In genomic region chr2:37201766-37202165, GRCh38 we compare ENCODE assay signal across 16 cellular contexts. TPM values are rescaled to one million over a fixed set of nuclear protein-coding genes. Genes with fewer than 3 reads are reported as not detected.
DNase-seq lines count a peak whose midpoint lies in the region; ATAC-seq and TF ChIP-seq lines count a peak whose summit lies in the region.
"Had no signal": no experiment of that assay in that cellular context is flagged by ENCODE, and none has a peak within 500 bp of the region (broad histone marks: within the 10 kb centered on the region; RNA-seq: fewer than 3 reads in every experiment).

No MANE protein-coding gene starts in this region.

- H3K9me3 Mint-ChIP-seq in CD8-positive, alpha-beta memory T cell, result peaks cover 2 to 14% (median 4%) of the 10 kb centered on the region in 5 donors
- H3K9me3 Mint-ChIP-seq in memory B cell, result peaks cover 3% of the 10 kb centered on the region

- no peak overlapping the region for H3K4me3 ChIP-seq in CD8-positive, alpha-beta memory T cell (ENCODE audit: low read length)
- H3K4me3 ChIP-seq in KMS-11 (IDR thresholded peaks at IDR 0.05; ENCODE audit: insufficient read depth, low read depth, low read length) (no peak overlapping the region), dorsolateral prefrontal cortex (no peak overlapping the region), foreskin fibroblast (ENCODE audit: low read depth in 1 of 2, low read length in 2 of 2) (no peak overlapping the region)
- H3K4me3 ChIP-seq: skin epidermis had no signal

- no peak overlapping the region for H3K9ac ChIP-seq in KMS-11

- no peak overlapping the region for H3K4me2 ChIP-seq in KMS-11

- peaks cover 48 to 63% (median 49%) of the 10 kb centered on the region in 3 donors for H3K4me1 Mint-ChIP-seq in CD8-positive, alpha-beta memory T cell
- H3K4me1 Mint-ChIP-seq in memory B cell, result peaks cover 11% of the 10 kb centered on the region
- H3K4me1 Mint-ChIP-seq: mesothelial cell of epicardium had no signal

- H3K4me1 ChIP-seq in CD8-positive, alpha-beta memory T cell (ENCODE audit: insufficient read depth, low read length), result peaks cover 29% of the 10 kb centered on the region
- H3K4me1 ChIP-seq in KMS-11 (ENCODE audit: low read depth, poor library complexity, severe bottlenecking), result peaks cover 13% of the 10 kb centered on the region

- CTCF ChIA-PET in CD8-positive, alpha-beta memory T cell (lab: Charles Lee), result interaction anchor here (1.4 kb wide), 1 partner anchor 53 kb away, joined by 3 read pairs; no protein-coding TSS in a partner anchor

- peak overlapping the region in 3 of 7 donors; percentile 5 to 41 (median 31) for H3K4me3 Mint-ChIP-seq in CD8-positive, alpha-beta memory T cell
- H3K4me3 Mint-ChIP-seq in memory B cell, result no peak overlapping the region
- H3K4me3 Mint-ChIP-seq: mesothelial cell of epicardium had no signal

- H3K27me3 ChIP-seq in CD8-positive, alpha-beta memory T cell (ENCODE audit: insufficient read depth, low read length, poor library complexity, severe bottlenecking), result no peaks in the 10 kb centered on the region
- no peaks in the 10 kb centered on the region for H3K27me3 ChIP-seq in KMS-11 (ENCODE audit: insufficient read depth, low read depth)
- no peaks in the 10 kb centered on the region for H3K27me3 ChIP-seq in dorsolateral prefrontal cortex

- peaks cover 20% of the 10 kb centered on the region for H3K36me3 ChIP-seq in CD8-positive, alpha-beta memory T cell (ENCODE audit: insufficient read depth, low read length)
- H3K36me3 ChIP-seq in KMS-11 (ENCODE audit: insufficient read depth), result peaks cover 17% of the 10 kb centered on the region; the same call in 1 of the 2 replicates

- POLR2A ChIA-PET in CD8-positive, alpha-beta memory T cell (lab: Charles Lee), result interaction anchor here (0.8 kb wide), 1 partner anchor 82 kb away, joined by 3 read pairs; no protein-coding TSS in a partner anchor

- no peaks in the 10 kb centered on the region for H3K9me3 ChIP-seq in CD8-positive, alpha-beta memory T cell (ENCODE audit: low read length)

- intact Hi-C loops in dorsolateral prefrontal cortex (cut with DNase I), result no loop called here

- no peaks in the 10 kb centered on the region for H3K27me3 Mint-ChIP-seq in CD8-positive, alpha-beta memory T cell
- no peaks in the 10 kb centered on the region for H3K27me3 Mint-ChIP-seq in memory B cell

- no peak overlapping the region for H3K27ac ChIP-seq in CD8-positive, alpha-beta memory T cell (ENCODE audit: low read depth, low read length)
- 0 out of 2 replicates have a peak overlapping the region, but pooled peaks have one; percentile 8 for H3K27ac ChIP-seq in KMS-11
- H3K27ac ChIP-seq in dorsolateral prefrontal cortex, result no peak overlapping the region
- H3K27ac ChIP-seq: skin epidermis had no signal

- H4K20me1 ChIP-seq in KMS-11 (ENCODE audit: insufficient read depth), result no peaks in the 10 kb centered on the region

- DNase-seq in CD8-positive, alpha-beta memory T cell, result peak in 3 of 5 donors; percentile 6 to 71 (median 12)
- DNase-seq in activated CD8-positive, alpha-beta memory T cell treated with anti-CD3 and anti-CD28 coated beads, Interleukin-2, amount 50 U/mL, for 4 hours, result peak; percentile 58
- DNase-seq in memory B cell (ENCODE audit: low spot score in 2 of 2), result no peak
- DNase-seq in dorsolateral prefrontal cortex, result no peak
- DNase-seq in effector CD4-positive, alpha-beta T cell, result no peak
- no peak for DNase-seq in GM19238 (ENCODE audit: insufficient read length, low spot score)
- no peak for DNase-seq in foreskin fibroblast
- DNase-seq: DMS 273 treated with DMSO at 0.1 percent for 48 hours, head of caudate nucleus, NCI-H226, T1000 had no signal

- peaks cover 34% of the 10 kb centered on the region for H3K79me2 ChIP-seq in KMS-11 (ENCODE audit: insufficient read depth, low read depth)

- TF ChIP-seq CTCF in KMS-11 (conservative IDR thresholded peaks at IDR 0.05; ENCODE audit: low read depth, low read length) (no peak), dorsolateral prefrontal cortex (IDR thresholded peaks at IDR 0.05 in 54 of 56, conservative IDR thresholded peaks at IDR 0.05 in 2 of 56; ENCODE audit: low read depth in 1 of 56, partially characterized antibody in 56 of 56) (no peak), foreskin fibroblast (IDR thresholded peaks at IDR 0.05; ENCODE audit: low read depth, low read length) (no peak)

- H3K36me3 Mint-ChIP-seq in CD8-positive, alpha-beta memory T cell, result peaks cover 24 to 69% (median 41%) of the 10 kb centered on the region in 3 donors
- H3K36me3 Mint-ChIP-seq in memory B cell, result peaks cover 32% of the 10 kb centered on the region

- ATAC-seq in memory B cell (ENCODE audit: low read depth), result no peak

- H2AFZ ChIP-seq in KMS-11 (ENCODE audit: low read depth), result no peak overlapping the region

- H3K27ac Mint-ChIP-seq in CD8-positive, alpha-beta memory T cell, result peak overlapping the region; percentile 8 to 78 (median 40)
- peak overlapping the region; percentile 70 for H3K27ac Mint-ChIP-seq in memory B cell
- H3K27ac Mint-ChIP-seq: mesothelial cell of epicardium had no signal

RNA-seq across cellular contexts. Expression of gene CEBPZOS, which starts 5.5 kb away (rescaled TPM):
- total RNA-seq in CD8-positive, alpha-beta memory T cell, result 10 to 100 TPM; 33.7 to 35.0 TPM
- 43.6 TPM for polyA plus RNA-seq in CD8-positive, alpha-beta memory T cell
- total RNA-seq in dorsolateral prefrontal cortex, result 10 to 100 TPM; 31.6 to 64.9 (median 49.0) TPM
- total RNA-seq: chondrocyte, mesothelial cell of epicardium had no signal

RNA-seq across cellular contexts. Expression of gene SULT6B1, which starts 13.3 kb away (rescaled TPM):
- not detected for total RNA-seq in CD8-positive, alpha-beta memory T cell
- polyA plus RNA-seq in CD8-positive, alpha-beta memory T cell, result not detected
- not detected for total RNA-seq in dorsolateral prefrontal cortex
- total RNA-seq: chondrocyte, mesothelial cell of epicardium, urinary bladder had no signal
- polyA plus RNA-seq: urinary bladder had no signal

RNA-seq across cellular contexts. Expression of gene CEBPZ, which starts 29.6 kb away (rescaled TPM):
- 100 to 1,000 TPM; 100 to 104 TPM for total RNA-seq in CD8-positive, alpha-beta memory T cell
- 31.1 TPM for polyA plus RNA-seq in CD8-positive, alpha-beta memory T cell
- total RNA-seq in dorsolateral prefrontal cortex, result 10 to 100 TPM; 18.0 to 44.8 (median 29.7) TPM

RNA-seq across cellular contexts. Expression of gene NDUFAF7, which starts 29.7 kb away (rescaled TPM):
- 10 to 100 TPM; 20.3 to 20.4 TPM for total RNA-seq in CD8-positive, alpha-beta memory T cell
- 6.8 TPM for polyA plus RNA-seq in CD8-positive, alpha-beta memory T cell
- total RNA-seq in dorsolateral prefrontal cortex, result 10 to 100 TPM; 18.9 to 51.7 (median 32.5) TPM

RNA-seq across cellular contexts. Expression of gene EIF2AK2, which starts 45.0 kb away (rescaled TPM):
- 10 to 100 TPM; 36.0 to 39.8 TPM for total RNA-seq in CD8-positive, alpha-beta memory T cell
- 42.6 TPM for polyA plus RNA-seq in CD8-positive, alpha-beta memory T cell
- total RNA-seq in dorsolateral prefrontal cortex, result 100 to 1,000 TPM in 3 of 120 experiments, 10 to 100 TPM in 117; 30.7 to 122 (median 49.8) TPM

Comparison
In these comparisons a context has a peak if more than half of its experiments do, and no peak if none do; other contexts are left out.
1. DNase-seq: peak in CD8-positive, alpha-beta memory T cell (3 of 5) and activated CD8-positive, alpha-beta memory T cell treated with anti-CD3 and anti-CD28 coated beads, Interleukin-2, amount 50 U/mL, for 4 hours (single experiment); none in memory B cell (0 of 2), dorsolateral prefrontal cortex (0 of 10), effector CD4-positive, alpha-beta T cell (single experiment), GM19238 (single experiment) and foreskin fibroblast (0 of 2).